ENCODE assay signal across 1 cellular context in the genomic region with DNA sequence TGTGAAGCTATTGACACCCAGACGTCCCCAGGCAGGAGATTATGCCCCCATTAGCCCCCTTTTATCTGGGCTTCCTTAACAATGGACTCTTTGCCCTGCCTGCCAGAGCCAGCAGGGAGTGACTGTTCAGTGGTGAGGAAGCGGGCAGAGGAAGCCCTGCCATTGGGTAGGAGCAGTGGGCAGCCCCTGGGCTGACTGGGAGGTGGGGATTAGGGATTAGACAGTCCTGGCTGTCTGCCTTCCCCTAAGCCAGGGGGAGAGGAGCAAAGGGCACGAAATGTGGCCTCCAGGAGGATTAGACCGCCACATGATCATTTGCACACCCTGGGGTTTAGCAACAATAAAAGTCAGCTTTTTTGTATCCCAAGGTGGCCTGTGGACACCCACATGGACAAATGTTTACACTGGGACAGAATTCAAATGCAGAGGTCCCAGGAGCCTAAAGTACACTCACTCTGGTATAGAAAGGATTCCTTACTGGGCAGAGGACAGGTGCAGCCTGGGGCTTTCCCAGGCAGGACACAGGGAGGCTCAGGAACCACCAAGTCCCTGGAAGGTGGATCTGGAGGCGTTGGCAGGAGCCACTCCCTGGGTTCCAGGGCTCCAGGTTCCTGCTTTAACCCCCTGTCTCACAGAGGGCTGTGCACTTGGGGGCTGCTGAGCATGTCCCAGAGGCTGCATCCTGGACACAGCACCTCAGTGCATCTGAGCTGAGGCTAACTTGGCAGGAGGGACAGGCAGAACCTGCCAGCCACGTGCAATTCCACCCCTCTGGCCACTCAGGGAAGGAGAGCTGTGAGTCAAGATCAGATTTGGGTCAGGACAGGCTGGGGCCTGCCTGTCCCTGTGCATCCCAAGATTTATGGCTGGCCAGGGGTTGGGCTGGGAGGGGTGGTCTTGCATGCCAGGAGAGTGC.
A peak's percentile ranks its signal among the peaks of the same experiment; 100 is the strongest.
TF ChIP-seq lines count a peak whose summit lies in the region.

No MANE protein-coding gene starts in this region.

TF ChIP-seq in WTC11, 78 proteins besides CTCF, POLR2A, EP300 and RAD21 (continued from another document):
- TF ChIP-seq, protein P1, sequence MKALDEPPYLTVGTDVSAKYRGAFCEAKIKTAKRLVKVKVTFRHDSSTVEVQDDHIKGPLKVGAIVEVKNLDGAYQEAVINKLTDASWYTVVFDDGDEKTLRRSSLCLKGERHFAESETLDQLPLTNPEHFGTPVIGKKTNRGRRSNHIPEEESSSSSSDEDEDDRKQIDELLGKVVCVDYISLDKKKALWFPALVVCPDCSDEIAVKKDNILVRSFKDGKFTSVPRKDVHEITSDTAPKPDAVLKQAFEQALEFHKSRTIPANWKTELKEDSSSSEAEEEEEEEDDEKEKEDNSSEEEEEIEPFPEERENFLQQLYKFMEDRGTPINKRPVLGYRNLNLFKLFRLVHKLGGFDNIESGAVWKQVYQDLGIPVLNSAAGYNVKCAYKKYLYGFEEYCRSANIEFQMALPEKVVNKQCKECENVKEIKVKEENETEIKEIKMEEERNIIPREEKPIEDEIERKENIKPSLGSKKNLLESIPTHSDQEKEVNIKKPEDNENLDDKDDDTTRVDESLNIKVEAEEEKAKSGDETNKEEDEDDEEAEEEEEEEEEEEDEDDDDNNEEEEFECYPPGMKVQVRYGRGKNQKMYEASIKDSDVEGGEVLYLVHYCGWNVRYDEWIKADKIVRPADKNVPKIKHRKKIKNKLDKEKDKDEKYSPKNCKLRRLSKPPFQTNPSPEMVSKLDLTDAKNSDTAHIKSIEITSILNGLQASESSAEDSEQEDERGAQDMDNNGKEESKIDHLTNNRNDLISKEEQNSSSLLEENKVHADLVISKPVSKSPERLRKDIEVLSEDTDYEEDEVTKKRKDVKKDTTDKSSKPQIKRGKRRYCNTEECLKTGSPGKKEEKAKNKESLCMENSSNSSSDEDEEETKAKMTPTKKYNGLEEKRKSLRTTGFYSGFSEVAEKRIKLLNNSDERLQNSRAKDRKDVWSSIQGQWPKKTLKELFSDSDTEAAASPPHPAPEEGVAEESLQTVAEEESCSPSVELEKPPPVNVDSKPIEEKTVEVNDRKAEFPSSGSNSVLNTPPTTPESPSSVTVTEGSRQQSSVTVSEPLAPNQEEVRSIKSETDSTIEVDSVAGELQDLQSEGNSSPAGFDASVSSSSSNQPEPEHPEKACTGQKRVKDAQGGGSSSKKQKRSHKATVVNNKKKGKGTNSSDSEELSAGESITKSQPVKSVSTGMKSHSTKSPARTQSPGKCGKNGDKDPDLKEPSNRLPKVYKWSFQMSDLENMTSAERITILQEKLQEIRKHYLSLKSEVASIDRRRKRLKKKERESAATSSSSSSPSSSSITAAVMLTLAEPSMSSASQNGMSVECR (CRISPR knock-in tag; IDR thresholded peaks at IDR 0.05; ENCODE audit: borderline replicate concordance), result peak; percentile 40; the same call in 1 of the 2 replicates
- no peak for TF ChIP-seq NR3C1 (CRISPR knock-in tag; conservative IDR thresholded peaks at IDR 0.05; ENCODE audit: low read depth)
